8 cellular contexts compared by ENCODE assay signal in the genomic region with DNA sequence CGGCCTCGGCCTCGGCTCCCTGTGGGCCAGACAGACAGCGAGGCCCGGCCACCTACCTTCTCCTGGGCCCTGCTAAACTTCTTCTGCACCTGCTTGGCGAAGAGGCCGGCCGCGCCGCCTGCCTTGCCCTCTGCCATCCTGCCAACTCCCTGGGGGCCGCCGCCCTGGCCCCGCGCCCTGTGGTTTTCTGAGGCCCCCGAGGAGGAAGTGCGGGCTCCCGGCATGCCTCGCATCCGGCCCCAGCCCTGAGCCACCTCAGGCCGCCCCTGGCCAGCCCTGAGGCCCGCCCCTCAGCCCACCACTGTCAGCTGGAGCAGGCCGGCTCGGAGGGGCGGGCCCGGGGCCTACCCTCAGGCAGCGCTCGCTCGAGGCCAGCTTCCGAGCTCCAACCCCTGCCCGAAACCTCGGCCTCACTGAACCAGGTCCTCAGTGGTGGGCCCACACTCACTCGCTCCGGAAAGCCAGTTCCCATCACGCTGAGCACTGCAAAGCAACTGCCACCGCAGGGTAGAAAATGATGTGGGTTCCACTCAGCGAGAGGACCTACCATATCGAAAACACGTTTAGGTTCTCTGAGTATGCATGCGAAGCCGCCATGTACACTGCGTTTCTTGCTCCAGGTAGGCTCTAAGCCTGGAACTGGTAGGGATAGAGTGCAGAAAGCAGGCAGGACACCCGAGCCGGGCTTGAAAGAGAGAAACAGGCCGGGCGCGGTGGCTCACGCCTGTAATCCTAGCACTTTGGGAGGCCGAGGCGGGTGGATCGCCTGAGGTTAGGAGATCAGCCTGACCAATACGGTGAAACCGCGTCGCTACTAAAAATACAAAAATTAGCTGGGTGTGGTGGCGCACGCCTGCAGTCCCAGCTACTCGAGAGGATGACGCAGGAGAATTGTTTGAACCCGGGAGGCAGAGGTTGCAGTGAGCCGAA. TPM values are rescaled to one million over a fixed set of nuclear protein-coding genes. Genes with fewer than 3 reads are reported as not detected.
A peak's percentile ranks its signal among the peaks of the same experiment; 100 is the strongest.
DNase-seq lines count a peak whose midpoint lies in the region; ATAC-seq and TF ChIP-seq lines count a peak whose summit lies in the region.

A gene (minus strand): TSS at position 209 of the 930 bp plus-strand sequence. CDS start 72 bp downstream, at position 137.

- no peaks in the 10 kb centered on the region for H3K9me3 ChIP-seq in effector memory CD4-positive, alpha-beta T cell (ENCODE audit: control insufficient read depth, low read length)
- no peaks in the 10 kb centered on the region for H3K9me3 ChIP-seq in A673 (ENCODE audit: low read depth, low read length, poor library complexity, severe bottlenecking)

- intact Hi-C loops in A673 (cut with micrococcal nuclease; ENCODE audit: unreplicated experiment), result no loop called here

- no TSS peak for BruUV-seq in A673 (replicated peaks; lab: Mats Ljungman, UMichigan)

- ATAC-seq in GM18909 (IDR thresholded peaks at IDR 0.05; ENCODE audit: poor library complexity, unreplicated experiment) (peak; percentile 71), HG03175 (IDR thresholded peaks at IDR 0.05; ENCODE audit: unreplicated experiment) (peak; percentile 62)

- peak; percentile 42 to 56 for DNase-seq in activated CD4-positive, alpha-beta T cell treated with anti-CD3 and anti-CD28 coated beads for 24 hours (ENCODE audit: low read depth in 2 of 2)
- DNase-seq in effector memory CD4-positive, alpha-beta T cell, result peak; percentile 56 to 63 (median 57)
- DNase-seq in stimulated activated CD4-positive, alpha-beta T cell treated with anti-CD3 and anti-CD28 coated beads, Interleukin-1b, Interleukin-23, amount 100 ng/mL, for 4 hours (ENCODE audit: low read depth in 2 of 2), result peak; percentile 40 to 57
- DNase-seq in NCI-H748 treated with DMSO at 0.1 percent for 48 hours (lab: John Stamatoyannopoulos, UW) (no peak), A673 (ENCODE audit: low spot score) (no peak), cerebellar cortex (ENCODE audit: low spot score) (no peak)

- CTCF ChIA-PET in A673 (lab: Charles Lee), result no interaction called here

- H3K27me3 ChIP-seq in effector memory CD4-positive, alpha-beta T cell (replicated peaks; ENCODE audit: control insufficient read depth, insufficient read depth, low read length, poor library complexity, severe bottlenecking), result no peaks in the 10 kb centered on the region
- no peaks in the 10 kb centered on the region for H3K27me3 ChIP-seq in A673 (replicated peaks; ENCODE audit: insufficient read depth, low read depth, low read length, poor library complexity)

- H3K27ac ChIP-seq in effector memory CD4-positive, alpha-beta T cell (ENCODE audit: insufficient read depth, low read length, poor library complexity, severe bottlenecking), result peak within 1 kb of the TSS; percentile 94
- no peak within 1 kb of the TSS for H3K27ac ChIP-seq in A673 (ENCODE audit: low read depth, low read length, poor library complexity, severe bottlenecking)

- peaks cover 68% of the 10 kb centered on the region for H3K4me1 ChIP-seq in effector memory CD4-positive, alpha-beta T cell (ENCODE audit: control insufficient read depth, insufficient read depth, low read length, poor library complexity, severe bottlenecking)
- H3K4me1 ChIP-seq in A673 (ENCODE audit: insufficient read depth, low read length, poor library complexity, severe bottlenecking), result no peaks in the 10 kb centered on the region

- H3K36me3 ChIP-seq in effector memory CD4-positive, alpha-beta T cell (ENCODE audit: control insufficient read depth, insufficient read depth, low read length), result no peaks in the 10 kb centered on the region
- H3K36me3 ChIP-seq in A673 (ENCODE audit: insufficient read depth, low read length, poor library complexity, severe bottlenecking), result no peaks in the 10 kb centered on the region

- POLR2A ChIA-PET in A673 (lab: Charles Lee; ENCODE audit: low non-redundant PET), result no interaction called here

- peak within 1 kb of the TSS; percentile 68 for H3K4me3 ChIP-seq in effector memory CD4-positive, alpha-beta T cell (ENCODE audit: insufficient read depth, low read depth, low read length, poor library complexity, severe bottlenecking)
- H3K4me3 ChIP-seq in A673 (ENCODE audit: low read depth, low read length, poor library complexity, severe bottlenecking), result no peak within 1 kb of the TSS

- no peak for TF ChIP-seq CTCF in A673 (conservative IDR thresholded peaks at IDR 0.05; ENCODE audit: low read depth, low read length)

RNA-seq across cellular contexts. Expression of the gene that starts here (rescaled TPM):
- not detected in 2 replicates for total RNA-seq in A673 (2021)

Comparison
In these comparisons a context has a peak if more than half of its experiments do, and no peak if none do; other contexts are left out.
1. DNase-seq: peak in activated CD4-positive, alpha-beta T cell treated with anti-CD3 and anti-CD28 coated beads for 24 hours (2 of 2), effector memory CD4-positive, alpha-beta T cell (3 of 3) and stimulated activated CD4-positive, alpha-beta T cell treated with anti-CD3 and anti-CD28 coated beads, Interleukin-1b, Interleukin-23, amount 100 ng/mL, for 4 hours (2 of 2); none in NCI-H748 treated with DMSO at 0.1 percent for 48 hours (single experiment), A673 (single experiment) and cerebellar cortex (single experiment).